Comparison of ENCODE assay signal across 23 cellular contexts in genomic region chr18:26471826-26472225, GRCh38.
"Had no signal": no experiment of that assay in that cellular context is flagged by ENCODE, and none has a peak within 500 bp of the region (broad histone marks: within the 10 kb centered on the region; RNA-seq: fewer than 3 reads in every experiment).

No MANE protein-coding gene starts in this region.

- H3K4me1 ChIP-seq: sigmoid colon, stomach, testis, tibial artery, upper lobe of right lung, uterus had no signal

- DNase-seq: cortex of kidney; effector CD4-positive, alpha-beta T cell; kidney; midbrain; naive thymus-derived CD4-positive, alpha-beta T cell; occipital lobe; ovary; psoas muscle; right cardiac atrium; sigmoid colon; stimulated activated CD4-positive, alpha-beta T cell treated with anti-CD3 and anti-CD28 coated beads, Interleukin-2, amount 100 ng/mL, for 24 hours; stimulated activated CD4-positive, alpha-beta T cell treated with anti-CD3 and anti-CD28 coated beads, Interleukin-4, amount 100 ng/mL, for 24 hours; stimulated activated naive CD4-positive, alpha-beta T cell treated with Interleukin-2 at 50 U/mL for 16 hours; stomach; testis; tibial artery; upper lobe of right lung; uterus had no signal

- ATAC-seq: left lobe of liver; naive thymus-derived CD4-positive, alpha-beta T cell; psoas muscle; stimulated activated effector memory CD8-positive, alpha-beta T cell treated with anti-CD3 and anti-CD28 coated beads, Interleukin-12 subunit alpha, Interleukin-12 subunit beta, amount 100 ng/mL, for 72 hours; upper lobe of right lung had no signal

- H3K27ac Mint-ChIP-seq: memory B cell; naive thymus-derived CD4-positive, alpha-beta T cell; stimulated activated effector memory CD8-positive, alpha-beta T cell treated with anti-CD3 and anti-CD28 coated beads, Interleukin-12 subunit alpha, Interleukin-12 subunit beta, amount 100 ng/mL, for 72 hours had no signal

- H3K27me3 ChIP-seq: ovary, sigmoid colon, stomach, testis, tibial artery, upper lobe of right lung, uterus had no signal

- H3K4me3 Mint-ChIP-seq: memory B cell; naive thymus-derived CD4-positive, alpha-beta T cell; nephron; stimulated activated effector memory CD8-positive, alpha-beta T cell treated with anti-CD3 and anti-CD28 coated beads, Interleukin-12 subunit alpha, Interleukin-12 subunit beta, amount 100 ng/mL, for 72 hours had no signal

- H3K9me3 ChIP-seq: ovary, psoas muscle, sigmoid colon, stomach, testis, tibial artery, upper lobe of right lung, uterus had no signal

- H3K9me3 Mint-ChIP-seq: memory B cell; nephron; stimulated activated effector memory CD8-positive, alpha-beta T cell treated with anti-CD3 and anti-CD28 coated beads, Interleukin-12 subunit alpha, Interleukin-12 subunit beta, amount 100 ng/mL, for 72 hours had no signal

- H3K4me3 ChIP-seq: lung, ovary, psoas muscle, sigmoid colon, stomach, testis, tibial artery, upper lobe of right lung, uterus had no signal

- H3K36me3 ChIP-seq: ovary, upper lobe of right lung, uterus had no signal

- H3K36me3 Mint-ChIP-seq: stimulated activated effector memory CD8-positive, alpha-beta T cell treated with anti-CD3 and anti-CD28 coated beads, Interleukin-12 subunit alpha, Interleukin-12 subunit beta, amount 100 ng/mL, for 72 hours had no signal

- H3K27ac ChIP-seq: ovary, psoas muscle, sigmoid colon, stomach, testis, tibial artery, upper lobe of right lung, uterus had no signal

- H3K27me3 Mint-ChIP-seq: naive thymus-derived CD4-positive, alpha-beta T cell had no signal

- H3K4me1 Mint-ChIP-seq: naive thymus-derived CD4-positive, alpha-beta T cell; stimulated activated effector memory CD8-positive, alpha-beta T cell treated with anti-CD3 and anti-CD28 coated beads, Interleukin-12 subunit alpha, Interleukin-12 subunit beta, amount 100 ng/mL, for 72 hours had no signal
